Comparison of ENCODE assay signal across 1 cellular context in the genomic region with DNA sequence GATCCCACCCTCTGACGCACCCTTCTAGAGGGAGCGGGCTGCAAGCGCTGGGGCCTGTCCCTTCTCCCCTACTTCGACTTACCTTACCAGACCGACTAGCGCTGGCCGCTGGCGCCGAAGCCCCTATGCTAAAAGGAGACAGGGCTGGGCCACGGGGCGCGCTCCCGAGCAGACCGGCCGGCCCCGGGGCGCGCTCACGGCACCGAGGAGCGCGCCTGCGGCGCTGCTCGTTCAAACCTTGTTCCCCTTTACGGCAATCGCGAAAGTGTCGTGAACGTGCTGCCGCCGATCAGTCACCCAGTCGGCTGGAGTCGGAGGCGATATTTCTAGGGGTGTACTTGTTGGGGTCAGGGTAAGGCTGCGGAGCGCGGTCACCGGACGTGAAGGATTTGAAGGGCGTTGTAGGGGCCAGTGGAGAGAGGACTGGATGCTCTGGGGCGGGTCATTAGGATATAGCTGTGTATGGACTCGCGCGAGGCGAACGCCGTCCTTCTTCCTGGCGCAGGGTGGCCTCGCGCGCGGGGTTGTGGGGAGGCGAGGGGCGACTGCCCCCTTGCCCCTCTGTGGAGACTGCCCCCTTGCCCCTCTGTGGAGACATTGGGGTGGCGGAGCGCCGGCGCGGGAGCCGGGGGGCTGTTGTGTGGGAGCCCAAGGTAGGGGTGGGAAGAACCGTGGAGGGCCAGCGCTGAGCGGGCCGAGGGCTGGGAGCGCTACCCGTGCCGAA.
TF ChIP-seq lines count a peak whose summit lies in the region.

A gene (plus strand): TSS at position 268 of the 724 bp plus-strand sequence. CDS start 7,492 bp downstream, outside the sequence.
A gene (minus strand): TSS at position 138 of the 724 bp plus-strand sequence. CDS start 8,539 bp downstream, outside the sequence.

TF ChIP-seq in K562, 482 proteins besides CTCF, POLR2A, EP300 and RAD21 (continued from another document and continues in another):
- TF ChIP-seq, protein P1, sequence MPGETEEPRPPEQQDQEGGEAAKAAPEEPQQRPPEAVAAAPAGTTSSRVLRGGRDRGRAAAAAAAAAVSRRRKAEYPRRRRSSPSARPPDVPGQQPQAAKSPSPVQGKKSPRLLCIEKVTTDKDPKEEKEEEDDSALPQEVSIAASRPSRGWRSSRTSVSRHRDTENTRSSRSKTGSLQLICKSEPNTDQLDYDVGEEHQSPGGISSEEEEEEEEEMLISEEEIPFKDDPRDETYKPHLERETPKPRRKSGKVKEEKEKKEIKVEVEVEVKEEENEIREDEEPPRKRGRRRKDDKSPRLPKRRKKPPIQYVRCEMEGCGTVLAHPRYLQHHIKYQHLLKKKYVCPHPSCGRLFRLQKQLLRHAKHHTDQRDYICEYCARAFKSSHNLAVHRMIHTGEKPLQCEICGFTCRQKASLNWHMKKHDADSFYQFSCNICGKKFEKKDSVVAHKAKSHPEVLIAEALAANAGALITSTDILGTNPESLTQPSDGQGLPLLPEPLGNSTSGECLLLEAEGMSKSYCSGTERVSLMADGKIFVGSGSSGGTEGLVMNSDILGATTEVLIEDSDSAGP (CRISPR knock-in tag; IDR thresholded peaks at IDR 0.05), result no peak
- TF ChIP-seq PRPF4 (IDR thresholded peaks at IDR 0.05; ENCODE audit: insufficient read depth, low read depth, low read length, poor library complexity, severe bottlenecking) (no peak), RBM15 (IDR thresholded peaks at IDR 0.05; ENCODE audit: insufficient read depth, low read length) (no peak), L3MBTL2 (IDR thresholded peaks at IDR 0.05) (peak; percentile 55), ZFPM2 (CRISPR knock-in tag; IDR thresholded peaks at IDR 0.05) (no peak), HMG20A (CRISPR knock-in tag; conservative IDR thresholded peaks at IDR 0.05) (no peak), YBX1 (IDR thresholded peaks at IDR 0.05) (no peak), DMBX1 (CRISPR knock-in tag; IDR thresholded peaks at IDR 0.05; ENCODE audit: borderline replicate concordance) (peak; percentile 72; the same call in 1 of the 2 replicates), KLF1 (tag; IDR thresholded peaks at IDR 0.05) (0 out of 2 replicates have a peak, but pooled peaks have one; percentile 40), SIX5 (IDR thresholded peaks at IDR 0.05; ENCODE audit: borderline replicate concordance in 1 of 2, insufficient read depth in 1 of 2, low read depth in 1 of 2, low read length in 2 of 2) (no peak), CHCHD3 (CRISPR knock-in tag; IDR thresholded peaks at IDR 0.05) (no peak), SRSF1 (IDR thresholded peaks at IDR 0.05; ENCODE audit: low read depth, low read length) (no peak), ZNF444 (CRISPR knock-in tag; IDR thresholded peaks at IDR 0.05) (no peak), SIN3B (IDR thresholded peaks at IDR 0.05; ENCODE audit: low read depth) (peak; percentile 46; the same call in 1 of the 2 replicates), PCBP2 (IDR thresholded peaks at IDR 0.05; ENCODE audit: low read depth, low read length, poor library complexity, severe bottlenecking) (no peak), RFX7 (CRISPR knock-in tag; IDR thresholded peaks at IDR 0.05) (no peak), ZNF282 (CRISPR knock-in tag; IDR thresholded peaks at IDR 0.05) (no peak), PCBP1 (IDR thresholded peaks at IDR 0.05; ENCODE audit: low read depth, low read length, poor library complexity, severe bottlenecking) (no peak), SETDB1 (IDR thresholded peaks at IDR 0.05; ENCODE audit: low read length) (peak; percentile 53), ZSCAN29 (IDR thresholded peaks at IDR 0.05) (no peak), CHD4 (IDR thresholded peaks at IDR 0.05; ENCODE audit: insufficient read depth, insufficient replicate concordance, low read depth, low read length, poor library complexity, severe bottlenecking) (no peak), KAT7 (CRISPR knock-in tag; IDR thresholded peaks at IDR 0.05; ENCODE audit: borderline replicate concordance) (no peak), BACH1 (tag; IDR thresholded peaks at IDR 0.05) (no peak), JUN (IDR thresholded peaks at IDR 0.05; ENCODE audit: borderline replicate concordance, low read depth, low read length) (no peak), JUN (CRISPR knock-in tag; IDR thresholded peaks at IDR 0.05; ENCODE audit: borderline replicate concordance) (no peak; the same call in 1 of the 2 replicates), ZNF668 (CRISPR knock-in tag; IDR thresholded peaks at IDR 0.05) (no peak)
- TF ChIP-seq, protein P2, sequence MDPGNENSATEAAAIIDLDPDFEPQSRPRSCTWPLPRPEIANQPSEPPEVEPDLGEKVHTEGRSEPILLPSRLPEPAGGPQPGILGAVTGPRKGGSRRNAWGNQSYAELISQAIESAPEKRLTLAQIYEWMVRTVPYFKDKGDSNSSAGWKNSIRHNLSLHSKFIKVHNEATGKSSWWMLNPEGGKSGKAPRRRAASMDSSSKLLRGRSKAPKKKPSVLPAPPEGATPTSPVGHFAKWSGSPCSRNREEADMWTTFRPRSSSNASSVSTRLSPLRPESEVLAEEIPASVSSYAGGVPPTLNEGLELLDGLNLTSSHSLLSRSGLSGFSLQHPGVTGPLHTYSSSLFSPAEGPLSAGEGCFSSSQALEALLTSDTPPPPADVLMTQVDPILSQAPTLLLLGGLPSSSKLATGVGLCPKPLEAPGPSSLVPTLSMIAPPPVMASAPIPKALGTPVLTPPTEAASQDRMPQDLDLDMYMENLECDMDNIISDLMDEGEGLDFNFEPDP (CRISPR knock-in tag; IDR thresholded peaks at IDR 0.05), result no peak
- TF ChIP-seq, protein P3, sequence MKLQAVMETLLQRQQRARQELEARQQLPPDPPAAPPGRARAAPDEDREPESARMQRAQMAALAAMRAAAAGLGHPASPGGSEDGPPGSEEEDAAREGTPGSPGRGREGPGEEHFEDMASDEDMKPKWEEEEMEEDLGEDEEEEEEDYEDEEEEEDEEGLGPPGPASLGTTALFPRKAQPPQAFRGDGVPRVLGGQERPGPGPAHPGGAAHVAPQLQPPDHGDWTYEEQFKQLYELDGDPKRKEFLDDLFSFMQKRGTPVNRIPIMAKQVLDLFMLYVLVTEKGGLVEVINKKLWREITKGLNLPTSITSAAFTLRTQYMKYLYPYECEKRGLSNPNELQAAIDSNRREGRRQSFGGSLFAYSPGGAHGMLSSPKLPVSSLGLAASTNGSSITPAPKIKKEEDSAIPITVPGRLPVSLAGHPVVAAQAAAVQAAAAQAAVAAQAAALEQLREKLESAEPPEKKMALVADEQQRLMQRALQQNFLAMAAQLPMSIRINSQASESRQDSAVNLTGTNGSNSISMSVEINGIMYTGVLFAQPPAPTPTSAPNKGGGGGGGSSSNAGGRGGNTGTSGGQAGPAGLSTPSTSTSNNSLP (IDR thresholded peaks at IDR 0.05; ENCODE audit: borderline replicate concordance, low read depth, low read length), result no peak
- TF ChIP-seq, protein P4, sequence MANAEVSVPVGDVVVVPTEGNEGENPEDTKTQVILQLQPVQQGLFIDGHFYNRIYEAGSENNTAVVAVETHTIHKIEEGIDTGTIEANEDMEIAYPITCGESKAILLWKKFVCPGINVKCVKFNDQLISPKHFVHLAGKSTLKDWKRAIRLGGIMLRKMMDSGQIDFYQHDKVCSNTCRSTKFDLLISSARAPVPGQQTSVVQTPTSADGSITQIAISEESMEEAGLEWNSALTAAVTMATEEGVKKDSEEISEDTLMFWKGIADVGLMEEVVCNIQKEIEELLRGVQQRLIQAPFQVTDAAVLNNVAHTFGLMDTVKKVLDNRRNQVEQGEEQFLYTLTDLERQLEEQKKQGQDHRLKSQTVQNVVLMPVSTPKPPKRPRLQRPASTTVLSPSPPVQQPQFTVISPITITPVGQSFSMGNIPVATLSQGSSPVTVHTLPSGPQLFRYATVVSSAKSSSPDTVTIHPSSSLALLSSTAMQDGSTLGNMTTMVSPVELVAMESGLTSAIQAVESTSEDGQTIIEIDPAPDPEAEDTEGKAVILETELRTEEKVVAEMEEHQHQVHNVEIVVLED (CRISPR knock-in tag; IDR thresholded peaks at IDR 0.05), result peak; percentile 51; the same call in 1 of the 2 replicates
- TF ChIP-seq, protein P5, sequence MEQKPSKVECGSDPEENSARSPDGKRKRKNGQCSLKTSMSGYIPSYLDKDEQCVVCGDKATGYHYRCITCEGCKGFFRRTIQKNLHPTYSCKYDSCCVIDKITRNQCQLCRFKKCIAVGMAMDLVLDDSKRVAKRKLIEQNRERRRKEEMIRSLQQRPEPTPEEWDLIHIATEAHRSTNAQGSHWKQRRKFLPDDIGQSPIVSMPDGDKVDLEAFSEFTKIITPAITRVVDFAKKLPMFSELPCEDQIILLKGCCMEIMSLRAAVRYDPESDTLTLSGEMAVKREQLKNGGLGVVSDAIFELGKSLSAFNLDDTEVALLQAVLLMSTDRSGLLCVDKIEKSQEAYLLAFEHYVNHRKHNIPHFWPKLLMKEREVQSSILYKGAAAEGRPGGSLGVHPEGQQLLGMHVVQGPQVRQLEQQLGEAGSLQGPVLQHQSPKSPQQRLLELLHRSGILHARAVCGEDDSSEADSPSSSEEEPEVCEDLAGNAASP (IDR thresholded peaks at IDR 0.05), result no peak
- TF ChIP-seq, protein P6, sequence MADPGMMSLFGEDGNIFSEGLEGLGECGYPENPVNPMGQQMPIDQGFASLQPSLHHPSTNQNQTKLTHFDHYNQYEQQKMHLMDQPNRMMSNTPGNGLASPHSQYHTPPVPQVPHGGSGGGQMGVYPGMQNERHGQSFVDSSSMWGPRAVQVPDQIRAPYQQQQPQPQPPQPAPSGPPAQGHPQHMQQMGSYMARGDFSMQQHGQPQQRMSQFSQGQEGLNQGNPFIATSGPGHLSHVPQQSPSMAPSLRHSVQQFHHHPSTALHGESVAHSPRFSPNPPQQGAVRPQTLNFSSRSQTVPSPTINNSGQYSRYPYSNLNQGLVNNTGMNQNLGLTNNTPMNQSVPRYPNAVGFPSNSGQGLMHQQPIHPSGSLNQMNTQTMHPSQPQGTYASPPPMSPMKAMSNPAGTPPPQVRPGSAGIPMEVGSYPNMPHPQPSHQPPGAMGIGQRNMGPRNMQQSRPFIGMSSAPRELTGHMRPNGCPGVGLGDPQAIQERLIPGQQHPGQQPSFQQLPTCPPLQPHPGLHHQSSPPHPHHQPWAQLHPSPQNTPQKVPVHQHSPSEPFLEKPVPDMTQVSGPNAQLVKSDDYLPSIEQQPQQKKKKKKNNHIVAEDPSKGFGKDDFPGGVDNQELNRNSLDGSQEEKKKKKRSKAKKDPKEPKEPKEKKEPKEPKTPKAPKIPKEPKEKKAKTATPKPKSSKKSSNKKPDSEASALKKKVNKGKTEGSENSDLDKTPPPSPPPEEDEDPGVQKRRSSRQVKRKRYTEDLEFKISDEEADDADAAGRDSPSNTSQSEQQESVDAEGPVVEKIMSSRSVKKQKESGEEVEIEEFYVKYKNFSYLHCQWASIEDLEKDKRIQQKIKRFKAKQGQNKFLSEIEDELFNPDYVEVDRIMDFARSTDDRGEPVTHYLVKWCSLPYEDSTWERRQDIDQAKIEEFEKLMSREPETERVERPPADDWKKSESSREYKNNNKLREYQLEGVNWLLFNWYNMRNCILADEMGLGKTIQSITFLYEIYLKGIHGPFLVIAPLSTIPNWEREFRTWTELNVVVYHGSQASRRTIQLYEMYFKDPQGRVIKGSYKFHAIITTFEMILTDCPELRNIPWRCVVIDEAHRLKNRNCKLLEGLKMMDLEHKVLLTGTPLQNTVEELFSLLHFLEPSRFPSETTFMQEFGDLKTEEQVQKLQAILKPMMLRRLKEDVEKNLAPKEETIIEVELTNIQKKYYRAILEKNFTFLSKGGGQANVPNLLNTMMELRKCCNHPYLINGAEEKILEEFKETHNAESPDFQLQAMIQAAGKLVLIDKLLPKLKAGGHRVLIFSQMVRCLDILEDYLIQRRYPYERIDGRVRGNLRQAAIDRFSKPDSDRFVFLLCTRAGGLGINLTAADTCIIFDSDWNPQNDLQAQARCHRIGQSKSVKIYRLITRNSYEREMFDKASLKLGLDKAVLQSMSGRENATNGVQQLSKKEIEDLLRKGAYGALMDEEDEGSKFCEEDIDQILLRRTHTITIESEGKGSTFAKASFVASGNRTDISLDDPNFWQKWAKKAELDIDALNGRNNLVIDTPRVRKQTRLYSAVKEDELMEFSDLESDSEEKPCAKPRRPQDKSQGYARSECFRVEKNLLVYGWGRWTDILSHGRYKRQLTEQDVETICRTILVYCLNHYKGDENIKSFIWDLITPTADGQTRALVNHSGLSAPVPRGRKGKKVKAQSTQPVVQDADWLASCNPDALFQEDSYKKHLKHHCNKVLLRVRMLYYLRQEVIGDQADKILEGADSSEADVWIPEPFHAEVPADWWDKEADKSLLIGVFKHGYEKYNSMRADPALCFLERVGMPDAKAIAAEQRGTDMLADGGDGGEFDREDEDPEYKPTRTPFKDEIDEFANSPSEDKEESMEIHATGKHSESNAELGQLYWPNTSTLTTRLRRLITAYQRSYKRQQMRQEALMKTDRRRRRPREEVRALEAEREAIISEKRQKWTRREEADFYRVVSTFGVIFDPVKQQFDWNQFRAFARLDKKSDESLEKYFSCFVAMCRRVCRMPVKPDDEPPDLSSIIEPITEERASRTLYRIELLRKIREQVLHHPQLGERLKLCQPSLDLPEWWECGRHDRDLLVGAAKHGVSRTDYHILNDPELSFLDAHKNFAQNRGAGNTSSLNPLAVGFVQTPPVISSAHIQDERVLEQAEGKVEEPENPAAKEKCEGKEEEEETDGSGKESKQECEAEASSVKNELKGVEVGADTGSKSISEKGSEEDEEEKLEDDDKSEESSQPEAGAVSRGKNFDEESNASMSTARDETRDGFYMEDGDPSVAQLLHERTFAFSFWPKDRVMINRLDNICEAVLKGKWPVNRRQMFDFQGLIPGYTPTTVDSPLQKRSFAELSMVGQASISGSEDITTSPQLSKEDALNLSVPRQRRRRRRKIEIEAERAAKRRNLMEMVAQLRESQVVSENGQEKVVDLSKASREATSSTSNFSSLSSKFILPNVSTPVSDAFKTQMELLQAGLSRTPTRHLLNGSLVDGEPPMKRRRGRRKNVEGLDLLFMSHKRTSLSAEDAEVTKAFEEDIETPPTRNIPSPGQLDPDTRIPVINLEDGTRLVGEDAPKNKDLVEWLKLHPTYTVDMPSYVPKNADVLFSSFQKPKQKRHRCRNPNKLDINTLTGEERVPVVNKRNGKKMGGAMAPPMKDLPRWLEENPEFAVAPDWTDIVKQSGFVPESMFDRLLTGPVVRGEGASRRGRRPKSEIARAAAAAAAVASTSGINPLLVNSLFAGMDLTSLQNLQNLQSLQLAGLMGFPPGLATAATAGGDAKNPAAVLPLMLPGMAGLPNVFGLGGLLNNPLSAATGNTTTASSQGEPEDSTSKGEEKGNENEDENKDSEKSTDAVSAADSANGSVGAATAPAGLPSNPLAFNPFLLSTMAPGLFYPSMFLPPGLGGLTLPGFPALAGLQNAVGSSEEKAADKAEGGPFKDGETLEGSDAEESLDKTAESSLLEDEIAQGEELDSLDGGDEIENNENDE (IDR thresholded peaks at IDR 0.05; ENCODE audit: low read depth, low read length), result no peak
- TF ChIP-seq, protein P7, sequence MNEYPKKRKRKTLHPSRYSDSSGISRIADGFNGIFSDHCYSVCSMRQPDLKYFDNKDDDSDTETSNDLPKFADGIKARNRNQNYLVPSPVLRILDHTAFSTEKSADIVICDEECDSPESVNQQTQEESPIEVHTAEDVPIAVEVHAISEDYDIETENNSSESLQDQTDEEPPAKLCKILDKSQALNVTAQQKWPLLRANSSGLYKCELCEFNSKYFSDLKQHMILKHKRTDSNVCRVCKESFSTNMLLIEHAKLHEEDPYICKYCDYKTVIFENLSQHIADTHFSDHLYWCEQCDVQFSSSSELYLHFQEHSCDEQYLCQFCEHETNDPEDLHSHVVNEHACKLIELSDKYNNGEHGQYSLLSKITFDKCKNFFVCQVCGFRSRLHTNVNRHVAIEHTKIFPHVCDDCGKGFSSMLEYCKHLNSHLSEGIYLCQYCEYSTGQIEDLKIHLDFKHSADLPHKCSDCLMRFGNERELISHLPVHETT (CRISPR knock-in tag; conservative IDR thresholded peaks at IDR 0.05 in 1 of 2, IDR thresholded peaks at IDR 0.05 in 1 of 2), result peak in 1 of 2 experiments; percentile 71; a peak in 2 of 4 replicates
